ENCODE assay signal across 8 cellular contexts in genomic region chr2:29115797-29116781, GRCh38. TPM values are rescaled to one million over a fixed set of nuclear protein-coding genes. Genes with fewer than 3 reads are reported as not detected.
DNase-seq lines count a peak whose midpoint lies in the region; ATAC-seq and TF ChIP-seq lines count a peak whose summit lies in the region.

No MANE protein-coding gene starts in this region.

- in situ Hi-C loops in Caki2 (cut with HindIII; ENCODE audit: low pct_unique_long_range_greater_than_20kb, low sequenced_read_pairs), result no loop called here

- peak overlapping the region; percentile 73 for H3K4me3 ChIP-seq in choroid plexus epithelial cell (ENCODE audit: low read depth, low read length)

- no peak for TF ChIP-seq CTCF in choroid plexus epithelial cell (conservative IDR thresholded peaks at IDR 0.05; ENCODE audit: low read depth, low read length)

- peak; percentile 43 for ATAC-seq in GM21381 (IDR thresholded peaks at IDR 0.05; ENCODE audit: unreplicated experiment)
- ATAC-seq in HG02571 (IDR thresholded peaks at IDR 0.05; ENCODE audit: unreplicated experiment), result no peak

- DNase-seq in Caki2 (ENCODE audit: low read depth), result peak; percentile 74
- peak; percentile 70 for DNase-seq in LHCN-M2 (ENCODE audit: low read depth)
- DNase-seq in activated CD4-positive, alpha-beta T cell treated with anti-CD3 and anti-CD28 coated beads for 4 hours, result peak; percentile 60 to 64
- peak; percentile 95 for DNase-seq in choroid plexus epithelial cell (ENCODE audit: low read depth)
- peak; percentile 58 for DNase-seq in left kidney (ENCODE audit: low read depth, low spot score)
- peak; percentile 63 to 74 for DNase-seq in stimulated activated CD4-positive, alpha-beta T cell treated with anti-CD3 and anti-CD28 coated beads, Interleukin-2, amount 100 ng/mL, for 24 hours

RNA-seq across cellular contexts. Expression of gene CLIP4, which starts 0.9 kb away (rescaled TPM):
- total RNA-seq in Caki2 (2014; rRNA removed; shearing (Covaris generic); ENCODE audit: low replicate concordance), result 33.8 and 41.3 TPM in 2 replicates
- 31.4 and 38.0 TPM in 2 replicates for total RNA-seq in LHCN-M2 (2014; rRNA removed)
- 12.8 TPM for polyA plus RNA-seq in LHCN-M2 (2012)

RNA-seq across cellular contexts. Expression of gene PCARE, which starts 41.8 kb away (rescaled TPM):
- not detected in 2 replicates for total RNA-seq in Caki2 (2014; rRNA removed; shearing (Covaris generic); ENCODE audit: low replicate concordance)
- total RNA-seq in LHCN-M2 (2014; rRNA removed), result not detected in 2 replicates
- polyA plus RNA-seq in LHCN-M2 (2012), result not detected
